Comparison of ENCODE assay signal across 1 cellular context in genomic region chr1:6141601-6142000, GRCh38.
TF ChIP-seq lines count a peak whose summit lies in the region.

No MANE protein-coding gene starts in this region.

TF ChIP-seq in H1, 55 proteins besides CTCF, POLR2A, EP300 and RAD21 (continued from another document):
- peak; percentile 63 for TF ChIP-seq E2F6 (IDR thresholded peaks at IDR 0.05)
- TF ChIP-seq CTBP2 (IDR thresholded peaks at IDR 0.05; ENCODE audit: borderline replicate concordance, insufficient read depth, insufficient read length, low read length): no peak
- no peak for TF ChIP-seq SP2 (IDR thresholded peaks at IDR 0.05; ENCODE audit: low read length)
- TF ChIP-seq USF2 (IDR thresholded peaks at IDR 0.05; ENCODE audit: low read length): peak; percentile 34; the same call in 1 of the 2 replicates
- TF ChIP-seq CEBPB (IDR thresholded peaks at IDR 0.05; ENCODE audit: low read depth, low read length): no peak
- TF ChIP-seq BACH1 (IDR thresholded peaks at IDR 0.05; ENCODE audit: low read length): no peak
- no peak for TF ChIP-seq TBP (IDR thresholded peaks at IDR 0.05; ENCODE audit: low read depth, low read length)
- no peak for TF ChIP-seq JUN (IDR thresholded peaks at IDR 0.05; ENCODE audit: low read depth, low read length)
- TF ChIP-seq CBX8 (IDR thresholded peaks at IDR 0.05; ENCODE audit: borderline replicate concordance, low read depth, low read length): no peak
- TF ChIP-seq SIN3A (conservative IDR thresholded peaks at IDR 0.05 in 1 of 2, IDR thresholded peaks at IDR 0.05 in 1 of 2; ENCODE audit: low read depth in 1 of 2, low read length in 2 of 2): no peak
- no peak for TF ChIP-seq FOSL1 (IDR thresholded peaks at IDR 0.05; ENCODE audit: insufficient read depth, low read depth, low read length)
- no peak for TF ChIP-seq SIX5 (IDR thresholded peaks at IDR 0.05; ENCODE audit: low read depth, low read length)
- TF ChIP-seq GABPA (IDR thresholded peaks at IDR 0.05; ENCODE audit: borderline replicate concordance, insufficient read depth, low read length): no peak; the same call in 1 of the 2 replicates
- TF ChIP-seq RXRA (IDR thresholded peaks at IDR 0.05; ENCODE audit: insufficient read depth, low read depth, low read length): no peak
- TF ChIP-seq POU5F1 (IDR thresholded peaks at IDR 0.05; ENCODE audit: low read depth, low read length): no peak
- no peak for TF ChIP-seq BCL11A (IDR thresholded peaks at IDR 0.05; ENCODE audit: low read depth in 2 of 2, low read length in 2 of 2)
- no peak for TF ChIP-seq ATF2 (IDR thresholded peaks at IDR 0.05; ENCODE audit: low read length)
- TF ChIP-seq KDM4A (IDR thresholded peaks at IDR 0.05; ENCODE audit: low read depth, low read length, severe bottlenecking): no peak
- TF ChIP-seq CBX5 (IDR thresholded peaks at IDR 0.05; ENCODE audit: low read depth, low read length): no peak
